ENCODE assay signal across 8 cellular contexts in the genomic region with DNA sequence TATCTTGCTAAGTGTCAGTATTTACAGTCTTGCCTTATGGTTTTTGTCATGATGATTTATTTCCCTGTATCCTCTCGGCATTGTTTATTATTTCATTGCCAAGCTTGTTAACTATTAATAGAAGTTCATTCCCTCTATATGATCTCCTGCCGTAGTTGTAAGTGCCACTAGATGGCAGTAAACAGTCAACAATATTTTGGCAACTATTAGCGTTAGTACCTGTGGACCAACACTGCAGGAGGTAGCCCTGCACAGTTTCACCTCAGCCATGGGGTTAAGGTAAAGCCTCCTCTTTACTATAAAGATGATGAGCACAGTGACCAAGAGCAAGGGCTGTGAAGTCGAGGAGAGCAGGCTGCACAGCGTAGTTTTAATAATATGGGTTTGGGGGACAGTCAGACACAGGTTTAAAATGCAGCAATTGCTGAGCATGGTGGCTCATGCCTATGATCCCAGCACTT. TPM values are rescaled to one million over a fixed set of nuclear protein-coding genes. Genes with fewer than 3 reads are reported as not detected.
DNase-seq lines count a peak whose midpoint lies in the region; TF ChIP-seq lines count a peak whose summit lies in the region.

No MANE protein-coding gene starts in this region.

- DNase-seq in DMS 273 (lab: John Stamatoyannopoulos, UW; ENCODE audit: unreplicated experiment) = peak; percentile 76
- no peak for DNase-seq in DMS 273 treated with DMSO at 0.1 percent for 48 hours (lab: John Stamatoyannopoulos, UW)
- DNase-seq in H9 = peak; percentile 35
- peak; percentile 30 for DNase-seq in NCI-H1092 (lab: John Stamatoyannopoulos, UW)
- peak; percentile 70 to 72 for DNase-seq in cardiac fibroblast (ENCODE audit: low read depth in 2 of 2)
- peak; percentile 23 for DNase-seq in kidney epithelial cell (ENCODE audit: low read depth)
- DNase-seq in stimulated activated CD8-positive, alpha-beta memory T cell treated with anti-CD3 and anti-CD28 coated beads, Interleukin-4, amount 100 ng/mL, for 48 hours = peak; percentile 29

- no peaks in the 10 kb centered on the region for H3F3A ChIP-seq in SU-DHL-6 (ENCODE audit: insufficient read depth)

- H3K4me1 ChIP-seq in H9 (ENCODE audit: insufficient read depth, low read length) = no peaks in the 10 kb centered on the region

- H3K9me3 Mint-ChIP-seq in H9 = no peaks in the 10 kb centered on the region

- no peak overlapping the region for H2BK5ac ChIP-seq in H9 (ENCODE audit: insufficient read length, low read length)

- H2BK20ac ChIP-seq in H9 (ENCODE audit: low read depth, low read length, poor library complexity, severe bottlenecking) = no peak overlapping the region

- no peak overlapping the region for H3K27ac Mint-ChIP-seq in H9

- H2AFZ ChIP-seq in H9 (ENCODE audit: low read length) (no peak overlapping the region), SU-DHL-6 (ENCODE audit: low read depth, low read length, severe bottlenecking) (no peak overlapping the region)

- H3K18ac ChIP-seq in H9 (ENCODE audit: insufficient read length, low read depth, low read length) = no peak overlapping the region

- TF ChIP-seq CTCF in H9 (conservative IDR thresholded peaks at IDR 0.05) (peak; percentile 82), SU-DHL-6 (IDR thresholded peaks at IDR 0.05; ENCODE audit: insufficient read depth, low read length, poor library complexity, severe bottlenecking) (peak; percentile 89), cardiac fibroblast (IDR thresholded peaks at IDR 0.05; ENCODE audit: low read depth, low read length) (peak; percentile 71), kidney epithelial cell (IDR thresholded peaks at IDR 0.05; ENCODE audit: insufficient read depth, low read length, poor library complexity, severe bottlenecking) (peak; percentile 75)

- no peaks in the 10 kb centered on the region for H3K9me2 ChIP-seq in SU-DHL-6 (replicated peaks; ENCODE audit: insufficient read depth, low read length)

- no CpG with 5 or more reads among the region's 5 CpGs for WGBS in H9 (ENCODE audit: extremely low coverage, insufficient read length, low lambda C conversion rate)

- H3K27me3 ChIP-seq in H9 (ENCODE audit: insufficient read depth, low read length) = no peaks in the 10 kb centered on the region
- no peaks in the 10 kb centered on the region for H3K27me3 ChIP-seq in SU-DHL-6 (ENCODE audit: low read length)
- H3K27me3 ChIP-seq in kidney epithelial cell (ENCODE audit: control insufficient read depth, insufficient read depth, low read length) = no peaks in the 10 kb centered on the region

- no peak overlapping the region for H3K56ac ChIP-seq in H9 (ENCODE audit: insufficient read length, low read depth, low read length)

- H2BK120ac ChIP-seq in H9 (ENCODE audit: low read depth, low read length, poor library complexity, severe bottlenecking) = no peak overlapping the region

- H3K9me3 ChIP-seq in H9 (ENCODE audit: control insufficient read depth, low read depth, low read length) (no peaks in the 10 kb centered on the region), SU-DHL-6 (ENCODE audit: insufficient read depth, low read length) (no peaks in the 10 kb centered on the region)

- no peak overlapping the region for H2AK5ac ChIP-seq in H9 (ENCODE audit: insufficient read length, low read length)

- H2BK15ac ChIP-seq in H9 (ENCODE audit: low read depth, low read length) = no peak overlapping the region

- peaks cover 0 to 4% of the 10 kb centered on the region in 2 experiments; a peak in 1 of 4 replicates for H3K4me1 Mint-ChIP-seq in H9

- H3K36me3 Mint-ChIP-seq in H9 (ENCODE audit: insufficient read depth in 1 of 3, low read depth in 3 of 3) = 0 out of 7 replicates have a peak, but pooled peaks cover 0 to 2% (median 0%) of the 10 kb centered on the region in 3 experiments

- no peak overlapping the region for H4K91ac ChIP-seq in H9 (ENCODE audit: insufficient read length, low read depth, low read length)

- H2BK12ac ChIP-seq in H9 (ENCODE audit: insufficient read length, low read depth, low read length) = no peak overlapping the region

- no peak overlapping the region for H3K14ac ChIP-seq in H9 (ENCODE audit: insufficient read depth, low read length)

- H3T11ph ChIP-seq in H9 (ENCODE audit: low read length) = no peak overlapping the region

- H3K4me3 Mint-ChIP-seq in H9 = no peak overlapping the region

- H3K9ac ChIP-seq in H9 (ENCODE audit: extremely low read depth, insufficient read length, low read length) = no peak overlapping the region
- no peak overlapping the region for H3K9ac ChIP-seq in SU-DHL-6 (ENCODE audit: low read length)

- H3K4me3 ChIP-seq in SU-DHL-6 (ENCODE audit: insufficient read depth, low read length, poor library complexity, severe bottlenecking) = no peak overlapping the region
- no peak overlapping the region for H3K4me3 ChIP-seq in cardiac fibroblast (replicated peaks in 1 of 2; ENCODE audit: low read depth in 2 of 2, low read length in 2 of 2)
- H3K4me3 ChIP-seq in kidney epithelial cell (ENCODE audit: low read depth, low read length) = no peak overlapping the region

- no peaks in the 10 kb centered on the region for H3K36me3 ChIP-seq in SU-DHL-6 (ENCODE audit: low read length)
- no peaks in the 10 kb centered on the region for H3K36me3 ChIP-seq in kidney epithelial cell (ENCODE audit: control insufficient read depth, insufficient read depth, low read length)

- H4K8ac ChIP-seq in H9 (replicated peaks; ENCODE audit: insufficient read length, low read depth, low read length) = no peak overlapping the region

- H3K23me2 ChIP-seq in H9 (ENCODE audit: insufficient read length, low read depth, low read length, poor library complexity, severe bottlenecking) = no peaks in the 10 kb centered on the region

- H3K27ac ChIP-seq in H9 (ENCODE audit: insufficient read length, low read depth, low read length) (no peak overlapping the region), SU-DHL-6 (ENCODE audit: low read depth, low read length) (no peak overlapping the region)

- no peaks in the 10 kb centered on the region for H3K79me1 ChIP-seq in H9 (ENCODE audit: insufficient read depth, low read depth, low read length, poor library complexity, severe bottlenecking)

- no peak overlapping the region for H3K23ac ChIP-seq in H9 (ENCODE audit: insufficient read length, low read depth, low read length)

- H4K20me1 ChIP-seq in H9 (ENCODE audit: control insufficient read depth, insufficient read depth, insufficient read length) (no peaks in the 10 kb centered on the region), SU-DHL-6 (ENCODE audit: low read depth, low read length) (no peaks in the 10 kb centered on the region)

- H3K27me3 Mint-ChIP-seq in H9 (ENCODE audit: low read depth) = peaks cover 3% of the 10 kb centered on the region; the same call in 1 of the 2 replicates

- H3K4me2 ChIP-seq in H9 (ENCODE audit: insufficient read depth, insufficient read length, low read length) (no peak overlapping the region), SU-DHL-6 (ENCODE audit: low read depth, low read length, poor library complexity, severe bottlenecking) (no peak overlapping the region)

- no peak overlapping the region for H4K5ac ChIP-seq in H9 (ENCODE audit: insufficient read length, low read depth, low read length)

- H3K4ac ChIP-seq in H9 (ENCODE audit: low read depth, low read length) = no peak overlapping the region

- H3K79me2 ChIP-seq in H9 (ENCODE audit: insufficient read depth, low read length) = no peaks in the 10 kb centered on the region
- H3K79me2 ChIP-seq in SU-DHL-6 (ENCODE audit: insufficient read depth, low read length) = no peaks in the 10 kb centered on the region

RNA-seq across cellular contexts. Expression of gene CCNJ, which starts 26.1 kb away (rescaled TPM):
- total RNA-seq in H9 (2021) (36.8 and 38.3 TPM in 2 replicates), kidney epithelial cell (17.1 and 18.1 TPM in 2 replicates)
